ENCODE assay signal across 8 cellular contexts in the genomic region with DNA sequence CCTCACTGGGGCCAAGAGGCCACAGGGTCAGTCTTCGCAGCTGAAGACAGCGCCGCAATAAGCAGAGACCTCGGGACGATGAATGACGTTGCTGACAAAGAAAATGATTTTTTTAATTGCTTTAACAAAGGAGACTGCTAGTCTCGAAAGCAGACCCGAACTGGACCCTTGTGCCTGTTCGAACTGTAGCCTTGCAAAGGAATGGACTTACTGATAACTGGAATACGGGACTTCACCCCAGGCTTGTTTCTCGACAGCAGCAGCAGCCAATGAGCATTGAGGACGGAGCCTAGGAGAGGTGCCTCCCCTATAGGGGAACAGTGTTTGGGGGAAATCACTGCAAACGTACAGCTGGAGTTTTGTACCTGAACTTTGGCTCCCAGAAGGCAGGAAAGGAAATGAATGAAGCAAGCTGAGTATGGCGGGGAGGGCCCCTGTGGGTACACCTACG. TPM values are rescaled to one million over a fixed set of nuclear protein-coding genes. Genes with fewer than 3 reads are reported as not detected.
DNase-seq lines count a peak whose midpoint lies in the region; ATAC-seq and TF ChIP-seq lines count a peak whose summit lies in the region.

No MANE protein-coding gene starts in this region.

- no peaks in the 10 kb centered on the region for H3K27me3 ChIP-seq in stomach

- ATAC-seq in left colon (peak; percentile 45), GM21367 (IDR thresholded peaks at IDR 0.05; ENCODE audit: unreplicated experiment) (no peak), GM18907 (IDR thresholded peaks at IDR 0.05; ENCODE audit: unreplicated experiment) (no peak), GM19397 (IDR thresholded peaks at IDR 0.05; ENCODE audit: unreplicated experiment) (no peak)

- H3K9me3 Mint-ChIP-seq in MCF 10A (ENCODE audit: unreplicated experiment): no peaks in the 10 kb centered on the region

- CTCF ChIA-PET in MCF 10A (lab: Yijun Ruan, JAX): interaction anchor here (0.6 to 1.4 kb wide), 5 partner anchors 35 to 113 kb away, joined by 3 to 6 read pairs (median 4); no protein-coding TSS in a partner anchor

- TSS peak; percentile 74 for BruUV-seq in MCF 10A (replicated peaks; lab: Mats Ljungman, UMichigan)

- H3K9me3 ChIP-seq in KOPT-K1 (ENCODE audit: insufficient read depth, low read length, poor library complexity, severe bottlenecking) (no peaks in the 10 kb centered on the region), stomach (no peaks in the 10 kb centered on the region)

- H3K36me3 Mint-ChIP-seq in MCF 10A (ENCODE audit: insufficient read depth, unreplicated experiment): peaks cover 24% of the 10 kb centered on the region

- H3K4me1 Mint-ChIP-seq in MCF 10A (ENCODE audit: insufficient read depth, unreplicated experiment): peaks cover 19% of the 10 kb centered on the region

- peak overlapping the region; percentile 81 for H3K4me3 Mint-ChIP-seq in MCF 10A (ENCODE audit: unreplicated experiment)

- TF ChIP-seq EP300 in stomach (IDR thresholded peaks at IDR 0.05): no peak

- H3K36me3 ChIP-seq in KOPT-K1 (ENCODE audit: insufficient read depth, low read length) (peaks cover 22% of the 10 kb centered on the region), stomach (no peaks in the 10 kb centered on the region)

- no peaks in the 10 kb centered on the region for H3K27me3 Mint-ChIP-seq in MCF 10A (ENCODE audit: insufficient read depth, unreplicated experiment)

- H3K27ac ChIP-seq in KOPT-K1 (ENCODE audit: low read depth, low read length, poor library complexity, severe bottlenecking) (peak overlapping the region; percentile 73), stomach (peak overlapping the region; percentile 49 to 94 (median 91))

- peaks cover 35 to 40% (median 37%) of the 10 kb centered on the region in 4 donors for H3K4me1 ChIP-seq in stomach

- H3K4me3 ChIP-seq in stomach: peak overlapping the region; percentile 65 to 79 (median 71)

- peak overlapping the region; percentile 75 for H3K27ac Mint-ChIP-seq in MCF 10A (ENCODE audit: low read depth, unreplicated experiment)

- intact Hi-C loops in MCF 10A (cut with micrococcal nuclease): loop anchor here (1.0 kb wide), 1 partner anchor 54 kb away; no protein-coding TSS in a partner anchor
- intact Hi-C loops in left colon (cut with DNase I, micrococcal nuclease): loop anchor here (5.0 to 10.0 kb wide), 2 partner anchors 55 to 68 kb away; partner anchors contain the start of gene LSM14B (in 1 of the 2)
- intact Hi-C loops in stomach (cut with DNase I; ENCODE audit: low total_unique reads): loop anchor here (5.0 kb wide), 2 partner anchors 70 to 335 kb away; no protein-coding TSS in a partner anchor

- 9 to 19% (median 15%) methylated on average over 15 of the region's 15 CpGs for WGBS in stomach, 5 donors

- POLR2A ChIA-PET in MCF 10A (lab: Yijun Ruan, JAX): interaction anchor here (0.7 to 6.4 kb wide), 23 partner anchors 8 to 858 kb away, joined by 3 to 110 read pairs (median 4); partner anchors contain the start of genes LSM14B, OSBPL2, PSMA7 and SS18L1

- TF ChIP-seq CTCF in MCF 10A (IDR thresholded peaks at IDR 0.05; ENCODE audit: unreplicated experiment) (no peak), stomach (IDR thresholded peaks at IDR 0.05) (no peak)

- TF ChIP-seq POLR2A in stomach (IDR thresholded peaks at IDR 0.05): no peak

- DNase-seq in EH (ENCODE audit: low read depth) (peak; percentile 22), MCF 10A (ENCODE audit: unreplicated experiment) (no peak), left colon (peak; percentile 50 to 74), stomach (no peak)

RNA-seq across cellular contexts. Expression of gene TAF4, which starts 1.3 kb away (rescaled TPM):
- 15.9 and 16.1 TPM in 2 replicates for total RNA-seq in MCF 10A (2022)
- total RNA-seq in left colon: 10 to 100 TPM; 22.1 to 28.2 TPM
- total RNA-seq in stomach: 10 to 100 TPM in 4 of 5 donors, 1 to 10 TPM in 1; 9.5 to 33.9 (median 22.6) TPM
- 1 to 10 TPM; 3.2 to 4.3 (median 3.8) TPM for polyA plus RNA-seq in stomach

RNA-seq across cellular contexts. Expression of gene LSM14B, which starts 55.3 kb away (rescaled TPM):
- total RNA-seq in MCF 10A (2022): 33.3 and 35.1 TPM in 2 replicates
- total RNA-seq in left colon: 10 to 100 TPM; 33.0 to 36.3 TPM
- 10 to 100 TPM in 4 of 5 donors, under 1 TPM in 1; 0.58 to 27.2 (median 15.6) TPM for total RNA-seq in stomach
- polyA plus RNA-seq in stomach: 10 to 100 TPM; 14.1 to 18.0 (median 14.9) TPM

Comparison
In these comparisons a context has a peak if more than half of its experiments do, and no peak if none do; other contexts are left out.
1. DNase-seq: peak in EH (single experiment) and left colon (2 of 2); none in MCF 10A (single experiment) and stomach (single experiment).